21 cellular contexts compared by ENCODE assay signal in genomic region chr1:185987611-185988441, GRCh38.
DNase-seq lines count a peak whose midpoint lies in the region; ATAC-seq and TF ChIP-seq lines count a peak whose summit lies in the region.
"Had no signal": no experiment of that assay in that cellular context is flagged by ENCODE, and none has a peak within 500 bp of the region (broad histone marks: within the 10 kb centered on the region; RNA-seq: fewer than 3 reads in every experiment).

No MANE protein-coding gene starts in this region.

- H2AFZ ChIP-seq in H9 (ENCODE audit: low read length) = no peak overlapping the region
- H2AFZ ChIP-seq: GM23248 had no signal

- H3K18ac ChIP-seq in H9 (ENCODE audit: insufficient read length, low read depth, low read length) = no peak overlapping the region

- no peak for ATAC-seq in activated B cell treated with CpG ODN at 0.5 μM for 24 hours (ENCODE audit: low read depth)
- ATAC-seq in naive thymus-derived CD4-positive, alpha-beta T cell = no peak
- ATAC-seq: A549, gastrocnemius medialis, left cardiac atrium had no signal

- H3K23ac ChIP-seq in H9 (ENCODE audit: insufficient read length, low read depth, low read length) = no peak overlapping the region

- no peak overlapping the region for H3K14ac ChIP-seq in H9 (ENCODE audit: insufficient read depth, low read length)

- no peak overlapping the region for H2AK5ac ChIP-seq in H9 (ENCODE audit: insufficient read length, low read length)

- H3K27ac ChIP-seq in H9 (ENCODE audit: insufficient read length, low read depth, low read length) = no peak overlapping the region
- peak overlapping the region; percentile 25 for H3K27ac ChIP-seq in naive thymus-derived CD4-positive, alpha-beta T cell (ENCODE audit: low read depth, low read length)
- H3K27ac ChIP-seq: A549, gastrocnemius medialis, GM23248, neutrophil had no signal

- no peaks in the 10 kb centered on the region for H3K36me3 Mint-ChIP-seq in activated CD4-positive, alpha-beta T cell treated with anti-CD3 and anti-CD28 coated beads, Interleukin-2, amount 10 ng/mL, durations not matched to agents 24 days and 14 days (ENCODE audit: low read depth)
- H3K36me3 Mint-ChIP-seq in H9 (ENCODE audit: insufficient read depth in 1 of 3, low read depth in 3 of 3) = no peaks in the 10 kb centered on the region
- H3K36me3 Mint-ChIP-seq in activated B cell treated with CpG ODN at 0.5 μM for 24 hours (ENCODE audit: low read depth) = no peaks in the 10 kb centered on the region
- H3K36me3 Mint-ChIP-seq in naive thymus-derived CD4-positive, alpha-beta T cell = no peaks in the 10 kb centered on the region
- H3K36me3 Mint-ChIP-seq: CD14-positive monocyte had no signal

- peaks cover 1% of the 10 kb centered on the region for H3K27me3 Mint-ChIP-seq in activated CD4-positive, alpha-beta T cell treated with anti-CD3 and anti-CD28 coated beads, Interleukin-2, amount 10 ng/mL, durations not matched to agents 24 days and 14 days
- H3K27me3 Mint-ChIP-seq in H9 (ENCODE audit: low read depth) (no peaks in the 10 kb centered on the region), activated B cell treated with CpG ODN at 0.5 μM for 24 hours (no peaks in the 10 kb centered on the region)
- H3K27me3 Mint-ChIP-seq in naive thymus-derived CD4-positive, alpha-beta T cell = no peaks in the 10 kb centered on the region

- CTCF ChIA-PET in activated B cell treated with CpG ODN at 0.5 μM for 24 hours (lab: Charles Lee) = no interaction called here
- CTCF ChIA-PET in naive thymus-derived CD4-positive, alpha-beta T cell (lab: Charles Lee) = no interaction called here

- peaks cover 8% of the 10 kb centered on the region for H3K4me1 Mint-ChIP-seq in activated CD4-positive, alpha-beta T cell treated with anti-CD3 and anti-CD28 coated beads, Interleukin-2, amount 10 ng/mL, durations not matched to agents 24 days and 14 days
- H3K4me1 Mint-ChIP-seq in H9 (0 out of 4 replicates have a peak, but pooled peaks cover 0 to 3% of the 10 kb centered on the region in 2 experiments), activated B cell treated with CpG ODN at 0.5 μM for 24 hours (peaks cover 15% of the 10 kb centered on the region)
- H3K4me1 Mint-ChIP-seq in naive thymus-derived CD4-positive, alpha-beta T cell = peaks cover 0 to 13% (median 10%) of the 10 kb centered on the region in 7 donors
- H3K4me1 Mint-ChIP-seq: CD14-positive monocyte had no signal

- intact Hi-C loops in activated CD4-positive, alpha-beta T cell treated with anti-CD3 and anti-CD28 coated beads, Interleukin-2, amount 10 ng/mL, durations not matched to agents 24 days and 14 days (cut with micrococcal nuclease) = no loop called here
- intact Hi-C loops in activated B cell treated with CpG ODN at 0.5 μM for 24 hours (cut with micrococcal nuclease) = no loop called here
- intact Hi-C loops in naive thymus-derived CD4-positive, alpha-beta T cell (cut with micrococcal nuclease) = no loop called here
- intact Hi-C loops in lower leg skin (cut with DNase I; ENCODE audit: low total_unique reads) = no loop called here

- H3K4ac ChIP-seq in H9 (ENCODE audit: low read depth, low read length) = no peak overlapping the region

- WGBS in H9 (ENCODE audit: extremely low coverage, insufficient read length, low lambda C conversion rate) = no CpG with 5 or more reads among the region's 7 CpGs
- 85 to 88% methylated on average over 7 of the region's 7 CpGs for WGBS in lower leg skin, 2 donors

- no peaks in the 10 kb centered on the region for H3K9me3 ChIP-seq in H9 (ENCODE audit: control insufficient read depth, low read depth, low read length)
- no peaks in the 10 kb centered on the region for H3K9me3 ChIP-seq in naive thymus-derived CD4-positive, alpha-beta T cell (ENCODE audit: control insufficient read depth in 2 of 3, low read length in 3 of 3)
- H3K9me3 ChIP-seq: A549, gastrocnemius medialis, neutrophil, SK-N-SH had no signal

- H3K4me1 ChIP-seq in H9 (ENCODE audit: insufficient read depth, low read length) = no peaks in the 10 kb centered on the region
- no peaks in the 10 kb centered on the region for H3K4me1 ChIP-seq in naive thymus-derived CD4-positive, alpha-beta T cell (ENCODE audit: control insufficient read depth in 2 of 2, insufficient read depth in 2 of 2, low read length in 2 of 2)
- H3K4me1 ChIP-seq: A549, gastrocnemius medialis had no signal

- peak overlapping the region; percentile 92 for H3K27ac Mint-ChIP-seq in activated CD4-positive, alpha-beta T cell treated with anti-CD3 and anti-CD28 coated beads, Interleukin-2, amount 10 ng/mL, durations not matched to agents 24 days and 14 days
- peak overlapping the region in 2 of 3 experiments; percentile 36 to 66; a peak in 3 of 7 replicates for H3K27ac Mint-ChIP-seq in H9
- peak overlapping the region; percentile 77 for H3K27ac Mint-ChIP-seq in activated B cell treated with CpG ODN at 0.5 μM for 24 hours
- peak overlapping the region; percentile 16 to 91 (median 74) for H3K27ac Mint-ChIP-seq in naive thymus-derived CD4-positive, alpha-beta T cell
- H3K27ac Mint-ChIP-seq: CD14-positive monocyte had no signal

- H2BK120ac ChIP-seq in H9 (ENCODE audit: low read depth, low read length, poor library complexity, severe bottlenecking) = no peak overlapping the region

- POLR2A ChIA-PET in activated B cell treated with CpG ODN at 0.5 μM for 24 hours (lab: Charles Lee) = no interaction called here
- POLR2A ChIA-PET in naive thymus-derived CD4-positive, alpha-beta T cell (lab: Charles Lee) = no interaction called here

- no peaks in the 10 kb centered on the region for H3K27me3 ChIP-seq in H9 (ENCODE audit: insufficient read depth, low read length)
- H3K27me3 ChIP-seq in naive thymus-derived CD4-positive, alpha-beta T cell (ENCODE audit: control insufficient read depth in 2 of 2, insufficient read depth in 2 of 2, low read length in 2 of 2) = no peaks in the 10 kb centered on the region
- H3K27me3 ChIP-seq: gastrocnemius medialis, neutrophil had no signal

- H3K79me1 ChIP-seq in H9 (ENCODE audit: insufficient read depth, low read depth, low read length, poor library complexity, severe bottlenecking) = no peaks in the 10 kb centered on the region

- TF ChIP-seq POLR2A in lower leg skin (IDR thresholded peaks at IDR 0.05) = no peak

- no peak overlapping the region for H4K91ac ChIP-seq in H9 (ENCODE audit: insufficient read length, low read depth, low read length)

- no peak overlapping the region for H2BK12ac ChIP-seq in H9 (ENCODE audit: insufficient read length, low read depth, low read length)

- no peaks in the 10 kb centered on the region for H4K20me1 ChIP-seq in H9 (ENCODE audit: control insufficient read depth, insufficient read depth, insufficient read length)

- H3K23me2 ChIP-seq in H9 (ENCODE audit: insufficient read length, low read depth, low read length, poor library complexity, severe bottlenecking) = no peaks in the 10 kb centered on the region

- H2BK15ac ChIP-seq in H9 (ENCODE audit: low read depth, low read length) = no peak overlapping the region

- H3K56ac ChIP-seq in H9 (ENCODE audit: insufficient read length, low read depth, low read length) = no peak overlapping the region

- no peak overlapping the region for H4K8ac ChIP-seq in H9 (replicated peaks; ENCODE audit: insufficient read length, low read depth, low read length)

- no peak overlapping the region for H4K5ac ChIP-seq in H9 (ENCODE audit: insufficient read length, low read depth, low read length)

- no peak overlapping the region for H3K4me2 ChIP-seq in H9 (ENCODE audit: insufficient read depth, insufficient read length, low read length)
- H3K4me2 ChIP-seq: A549, SK-N-SH had no signal

- DNase-seq in activated CD4-positive, alpha-beta T cell treated with anti-CD3 and anti-CD28 coated beads, Interleukin-2, amount 10 ng/mL, durations not matched to agents 24 days and 14 days = peak; percentile 54
- no peak for DNase-seq in activated CD4-positive, alpha-beta T cell treated with anti-CD3 and anti-CD28 coated beads for 4 hours
- DNase-seq in H9 (no peak), activated B cell treated with CpG ODN at 0.5 μM for 24 hours (no peak), NCI-H2171 (lab: John Stamatoyannopoulos, UW) (no peak), lower leg skin (ENCODE audit: low spot score in 2 of 2) (no peak), HuH-7.5 (ENCODE audit: low spot score) (no peak)
- no peak for DNase-seq in naive thymus-derived CD4-positive, alpha-beta T cell
- DNase-seq: gastrocnemius medialis; GM23248; left cardiac atrium; midbrain; NCI-H146; NCI-H774; retina; SK-N-SH; stimulated activated CD4-positive, alpha-beta T cell treated with anti-CD3 and anti-CD28 coated beads, Interleukin-12 subunit alpha, Interleukin-12 subunit beta, amount 100 ng/mL, for 4 hours; trophoblast cell had no signal

- no peak overlapping the region for H3K9ac ChIP-seq in H9 (ENCODE audit: extremely low read depth, insufficient read length, low read length)
- H3K9ac ChIP-seq: GM23248, SK-N-SH had no signal

- H2BK5ac ChIP-seq in H9 (ENCODE audit: insufficient read length, low read length) = no peak overlapping the region

- H3K9me3 Mint-ChIP-seq in activated CD4-positive, alpha-beta T cell treated with anti-CD3 and anti-CD28 coated beads, Interleukin-2, amount 10 ng/mL, durations not matched to agents 24 days and 14 days = no peaks in the 10 kb centered on the region
- H3K9me3 Mint-ChIP-seq in H9 = no peaks in the 10 kb centered on the region
- H3K9me3 Mint-ChIP-seq in activated B cell treated with CpG ODN at 0.5 μM for 24 hours = no peaks in the 10 kb centered on the region
- H3K9me3 Mint-ChIP-seq in naive thymus-derived CD4-positive, alpha-beta T cell = no peaks in the 10 kb centered on the region
- H3K9me3 Mint-ChIP-seq: CD14-positive monocyte had no signal

- no peak overlapping the region for H3K4me3 ChIP-seq in naive thymus-derived CD4-positive, alpha-beta T cell (ENCODE audit: low read length)
- H3K4me3 ChIP-seq in lower leg skin (ENCODE audit: low read depth, poor library complexity, severe bottlenecking) = no peak overlapping the region
- H3K4me3 ChIP-seq: A549, gastrocnemius medialis, GM23248 had no signal

- peak overlapping the region; percentile 53 for H3K4me3 Mint-ChIP-seq in activated CD4-positive, alpha-beta T cell treated with anti-CD3 and anti-CD28 coated beads, Interleukin-2, amount 10 ng/mL, durations not matched to agents 24 days and 14 days
- no peak overlapping the region for H3K4me3 Mint-ChIP-seq in H9
- peak overlapping the region; percentile 73 for H3K4me3 Mint-ChIP-seq in activated B cell treated with CpG ODN at 0.5 μM for 24 hours
- H3K4me3 Mint-ChIP-seq in naive thymus-derived CD4-positive, alpha-beta T cell = peak overlapping the region; percentile 11 to 75 (median 66)
- H3K4me3 Mint-ChIP-seq: CD14-positive monocyte had no signal

- TF ChIP-seq CTCF in H9 (conservative IDR thresholded peaks at IDR 0.05) (no peak), activated B cell treated with CpG ODN at 0.5 μM for 24 hours (IDR thresholded peaks at IDR 0.05) (no peak), lower leg skin (IDR thresholded peaks at IDR 0.05) (no peak)

- H3K79me2 ChIP-seq in H9 (ENCODE audit: insufficient read depth, low read length) = no peaks in the 10 kb centered on the region

- no peak overlapping the region for H2BK20ac ChIP-seq in H9 (ENCODE audit: low read depth, low read length, poor library complexity, severe bottlenecking)

- H3T11ph ChIP-seq in H9 (ENCODE audit: low read length) = no peak overlapping the region

- H3K36me3 ChIP-seq in naive thymus-derived CD4-positive, alpha-beta T cell (ENCODE audit: control insufficient read depth in 2 of 3, insufficient read depth in 3 of 3, low read length in 3 of 3) = no peaks in the 10 kb centered on the region
- H3K36me3 ChIP-seq: gastrocnemius medialis, neutrophil had no signal

Comparison
In these comparisons a context has a peak if more than half of its experiments do, and no peak if none do; other contexts are left out.
1. H3K4me3 Mint-ChIP-seq: peak in activated CD4-positive, alpha-beta T cell treated with anti-CD3 and anti-CD28 coated beads, Interleukin-2, amount 10 ng/mL, durations not matched to agents 24 days and 14 days (single experiment), activated B cell treated with CpG ODN at 0.5 μM for 24 hours (single experiment) and naive thymus-derived CD4-positive, alpha-beta T cell (10 of 10); none in H9 (0 of 2).
2. Peak in every context shown above with its lines, with median percentiles within 50 percentile points of each other: H3K27ac Mint-ChIP-seq.